In genomic region chr3:111768571-111769100, GRCh38 we compare ENCODE assay signal across 10 cellular contexts.
A peak's percentile ranks its signal among the peaks of the same experiment; 100 is the strongest.
DNase-seq lines count a peak whose midpoint lies in the region; ATAC-seq and TF ChIP-seq lines count a peak whose summit lies in the region.
"Had no signal": no experiment of that assay in that cellular context is flagged by ENCODE, and none has a peak within 500 bp of the region (broad histone marks: within the 10 kb centered on the region; RNA-seq: fewer than 3 reads in every experiment).

No MANE protein-coding gene starts in this region.

- H3K27ac Mint-ChIP-seq in HFFc6: peak overlapping the region; percentile 79

- in situ Hi-C loops in astrocyte of the spinal cord (cut with HindIII; ENCODE audit: low sequenced_read_pairs): no loop called here

- peaks cover 49% of the 10 kb centered on the region for H3K4me1 Mint-ChIP-seq in HFFc6 (ENCODE audit: low read depth)

- ATAC-seq in GM18498 (IDR thresholded peaks at IDR 0.05; ENCODE audit: unreplicated experiment): no peak

- no peaks in the 10 kb centered on the region for H3K36me3 Mint-ChIP-seq in HFFc6 (ENCODE audit: low read depth)

- H3K4me3 Mint-ChIP-seq in HFFc6: peak overlapping the region; percentile 60

- no peaks in the 10 kb centered on the region for H3K9me3 Mint-ChIP-seq in HFFc6

- H3K27me3 Mint-ChIP-seq in HFFc6 (ENCODE audit: insufficient read depth): no peaks in the 10 kb centered on the region

- H3K4me3 ChIP-seq in astrocyte of the spinal cord (ENCODE audit: low read depth, low read length): no peak overlapping the region

- DNase-seq in HFFc6 (peak; percentile 95), astrocyte of the spinal cord (ENCODE audit: low read depth, low spot score) (peak; percentile 94), hepatic stellate cell (ENCODE audit: low spot score) (peak; percentile 45), stromal cell of bone marrow (ENCODE audit: low read depth) (peak; percentile 93), NCI-H1417 treated with DMSO at 0.1 percent for 48 hours (lab: John Stamatoyannopoulos, UW) (no peak), GM19238 (ENCODE audit: insufficient read length, low spot score) (no peak)
- DNase-seq in stimulated activated CD4-positive, alpha-beta T cell treated with anti-CD3 and anti-CD28 coated beads, Interleukin-12 subunit alpha, Interleukin-12 subunit beta, amount 100 ng/mL, for 4 hours: no peak
- DNase-seq: activated effector memory CD4-positive, alpha-beta T cell treated with anti-CD3 and anti-CD28 coated beads, Interleukin-2, amount 50 U/mL, for 16 hours; NCI-H510A treated with DMSO at 0.1 percent for 48 hours had no signal

- TF ChIP-seq CTCF in HFFc6 (IDR thresholded peaks at IDR 0.05) (no peak), astrocyte of the spinal cord (IDR thresholded peaks at IDR 0.05; ENCODE audit: low read depth, low read length) (no peak)

Comparison
In these comparisons a context has a peak if more than half of its experiments do, and no peak if none do; other contexts are left out.
1. DNase-seq: peak in HFFc6 (single experiment), astrocyte of the spinal cord (single experiment), hepatic stellate cell (single experiment) and stromal cell of bone marrow (single experiment); none in NCI-H1417 treated with DMSO at 0.1 percent for 48 hours (single experiment), GM19238 (single experiment) and stimulated activated CD4-positive, alpha-beta T cell treated with anti-CD3 and anti-CD28 coated beads, Interleukin-12 subunit alpha, Interleukin-12 subunit beta, amount 100 ng/mL, for 4 hours (single experiment).